In genomic region chr5:14325369-14325768, GRCh38 we compare ENCODE assay signal across 18 cellular contexts.
"Had no signal": no experiment of that assay in that cellular context is flagged by ENCODE, and none has a peak within 500 bp of the region (broad histone marks: within the 10 kb centered on the region; RNA-seq: fewer than 3 reads in every experiment).

No MANE protein-coding gene starts in this region.

- H3K27ac Mint-ChIP-seq: activated naive CD4-positive, alpha-beta T cell treated with anti-CD3 and anti-CD28 coated beads for 36 hours; activated T-helper 2 cell treated with anti-CD3 and anti-CD28 coated beads, Interferon-gamma antibody, Interleukin-2, Interleukin-4, amounts not matched to agents 10 μg/mL and 5 μg/mL and 100 μg/mL, durations not matched to agents 14 hours and 24 hours and 36 hours; stimulated activated naive B cell treated with anti-CD40 and anti-IgM and Interleukin-4, amounts not matched to agents 10 μg/mL and 1 μg/mL and 100 μg/mL, for 72 hours had no signal

- ATAC-seq: stimulated activated naive B cell treated with anti-CD40 and anti-IgM and Interleukin-4, amounts not matched to agents 10 μg/mL and 1 μg/mL and 100 μg/mL, for 72 hours had no signal

- H3K4me1 ChIP-seq: ascending aorta had no signal

- FAIRE-seq: bronchial epithelial cell, endometrium had no signal

- H3K9me3 Mint-ChIP-seq: activated T-helper 2 cell treated with anti-CD3 and anti-CD28 coated beads, Interferon-gamma antibody, Interleukin-2, Interleukin-4, amounts not matched to agents 10 μg/mL and 5 μg/mL and 100 μg/mL, durations not matched to agents 14 hours and 24 hours and 36 hours had no signal

- H3K9me3 ChIP-seq: ascending aorta, esophagus muscularis mucosa, right atrium auricular region, thyroid gland had no signal

- DNase-seq: activated CD4-positive, alpha-beta T cell treated with anti-CD3 and anti-CD28 coated beads for 1 hour; activated CD4-positive, alpha-beta T cell treated with anti-CD3 and anti-CD28 coated beads, Interleukin-2, amount 50 U/mL, for 4 hours; activated naive CD4-positive, alpha-beta T cell treated with anti-CD3 and anti-CD28 coated beads for 36 hours; glutamatergic neuron; naive B cell; posterior cingulate gyrus; stimulated activated CD4-positive, alpha-beta T cell treated with anti-CD3 and anti-CD28 coated beads, Interleukin-15, amount 100 ng/mL, for 24 hours; stimulated activated CD4-positive, alpha-beta T cell treated with anti-CD3 and anti-CD28 coated beads, Interleukin-4, amount 100 ng/mL, for 1 hour; stimulated activated naive B cell treated with anti-CD40 and anti-IgM and Interleukin-4, amounts not matched to agents 10 μg/mL and 1 μg/mL and 100 μg/mL, for 72 hours; thyroid gland had no signal

- H3K27me3 Mint-ChIP-seq: naive B cell; stimulated activated naive B cell treated with anti-CD40 and anti-IgM and Interleukin-4, amounts not matched to agents 10 μg/mL and 1 μg/mL and 100 μg/mL, for 72 hours had no signal

- H3K4me3 Mint-ChIP-seq: activated naive CD4-positive, alpha-beta T cell treated with anti-CD3 and anti-CD28 coated beads for 36 hours; naive B cell; stimulated activated naive B cell treated with anti-CD40 and anti-IgM and Interleukin-4, amounts not matched to agents 10 μg/mL and 1 μg/mL and 100 μg/mL, for 72 hours had no signal

- H3K4me3 ChIP-seq: ascending aorta, esophagus muscularis mucosa, lung, right atrium auricular region, skin epidermis, thyroid gland had no signal

- H3K36me3 ChIP-seq: thyroid gland had no signal

- H3K27me3 ChIP-seq: ascending aorta, esophagus muscularis mucosa, right atrium auricular region, thyroid gland had no signal

- H3K27ac ChIP-seq: ascending aorta, esophagus muscularis mucosa, right atrium auricular region, skin epidermis, thyroid gland had no signal
